Comparison of ENCODE assay signal across 2 cellular contexts in genomic region chr10:112969542-112969941, GRCh38.
A peak's percentile ranks its signal among the peaks of the same experiment; 100 is the strongest.
TF ChIP-seq lines count a peak whose summit lies in the region.

No MANE protein-coding gene starts in this region.

TF ChIP-seq in H1, 55 proteins besides CTCF, POLR2A, EP300 and RAD21:
- TF ChIP-seq ASH2L (IDR thresholded peaks at IDR 0.05; ENCODE audit: low read length), result no peak
- no peak for TF ChIP-seq BRCA1 (IDR thresholded peaks at IDR 0.05; ENCODE audit: low read depth, low read length)
- TF ChIP-seq BCL11A (IDR thresholded peaks at IDR 0.05; ENCODE audit: low read depth in 2 of 2, low read length in 2 of 2), result no peak
- no peak for TF ChIP-seq EZH2 (IDR thresholded peaks at IDR 0.05; ENCODE audit: low read depth, low read length, severe bottlenecking)
- TF ChIP-seq NANOG (IDR thresholded peaks at IDR 0.05; ENCODE audit: insufficient read depth, low read depth, low read length, poor library complexity, severe bottlenecking), result no peak
- TF ChIP-seq RBBP5 (IDR thresholded peaks at IDR 0.05; ENCODE audit: borderline replicate concordance, low read depth, low read length), result no peak
- no peak for TF ChIP-seq CHD1 (IDR thresholded peaks at IDR 0.05; ENCODE audit: low read depth, low read length)
- no peak for TF ChIP-seq CREB1 (IDR thresholded peaks at IDR 0.05)
- no peak for TF ChIP-seq SAP30 (IDR thresholded peaks at IDR 0.05; ENCODE audit: insufficient read depth, insufficient replicate concordance, low read length)
- no peak for TF ChIP-seq BACH1 (IDR thresholded peaks at IDR 0.05; ENCODE audit: low read length)
- TF ChIP-seq GABPA (IDR thresholded peaks at IDR 0.05; ENCODE audit: borderline replicate concordance, insufficient read depth, low read length), result no peak
- no peak for TF ChIP-seq SP2 (IDR thresholded peaks at IDR 0.05; ENCODE audit: low read length)
- TF ChIP-seq POU5F1 (IDR thresholded peaks at IDR 0.05; ENCODE audit: low read depth, low read length), result no peak
- TF ChIP-seq JUN (IDR thresholded peaks at IDR 0.05; ENCODE audit: low read depth, low read length), result no peak
- no peak for TF ChIP-seq SIX5 (IDR thresholded peaks at IDR 0.05; ENCODE audit: low read depth, low read length)
- TF ChIP-seq KDM5A (IDR thresholded peaks at IDR 0.05; ENCODE audit: low read length), result no peak
- no peak for TF ChIP-seq RXRA (IDR thresholded peaks at IDR 0.05; ENCODE audit: insufficient read depth, low read depth, low read length)
- no peak for TF ChIP-seq CHD7 (IDR thresholded peaks at IDR 0.05; ENCODE audit: insufficient replicate concordance, low read length)

TF ChIP-seq in HepG2, 621 proteins besides CTCF, POLR2A, EP300 and RAD21 (continues in another document):
- TF ChIP-seq ZNF609 (CRISPR knock-in tag; IDR thresholded peaks at IDR 0.05; ENCODE audit: borderline replicate concordance) (peak; percentile 72), ZNF331 (CRISPR knock-in tag; IDR thresholded peaks at IDR 0.05) (no peak), HNF4A (CRISPR knock-in tag; IDR thresholded peaks at IDR 0.05) (peak; percentile 72), KMT2A (CRISPR knock-in tag; IDR thresholded peaks at IDR 0.05) (0 out of 2 replicates have a peak, but pooled peaks have one; percentile 33), ZNF589 (CRISPR knock-in tag; conservative IDR thresholded peaks at IDR 0.05) (no peak), FOXJ3 (CRISPR knock-in tag; IDR thresholded peaks at IDR 0.05; ENCODE audit: borderline replicate concordance) (no peak; the same call in 1 of the 2 replicates), POGZ (CRISPR knock-in tag; IDR thresholded peaks at IDR 0.05) (peak; percentile 54; the same call in 1 of the 2 replicates), ZNF704 (CRISPR knock-in tag; IDR thresholded peaks at IDR 0.05; ENCODE audit: borderline replicate concordance) (no peak), CEBPB (IDR thresholded peaks at IDR 0.05; ENCODE audit: borderline replicate concordance, low read depth, low read length) (no peak), ZNF709 (CRISPR knock-in tag; IDR thresholded peaks at IDR 0.05) (no peak), ZNF441 (CRISPR knock-in tag; IDR thresholded peaks at IDR 0.05; ENCODE audit: borderline replicate concordance) (no peak), NFE2 (CRISPR knock-in tag; IDR thresholded peaks at IDR 0.05) (no peak), TCF7 (IDR thresholded peaks at IDR 0.05; ENCODE audit: low read depth) (peak; percentile 37; the same call in 1 of the 2 replicates), NFIC (IDR thresholded peaks at IDR 0.05; ENCODE audit: low read length) (no peak), ZNF737 (CRISPR knock-in tag; IDR thresholded peaks at IDR 0.05; ENCODE audit: borderline replicate concordance) (no peak), MED8 (CRISPR knock-in tag; IDR thresholded peaks at IDR 0.05; ENCODE audit: insufficient replicate concordance) (peak; percentile 55), SMARCE1 (IDR thresholded peaks at IDR 0.05; ENCODE audit: borderline replicate concordance) (no peak), STAG1 (CRISPR knock-in tag; IDR thresholded peaks at IDR 0.05) (peak; percentile 28), FOSL2 (CRISPR knock-in tag; IDR thresholded peaks at IDR 0.05) (peak; percentile 43; the same call in 1 of the 2 replicates), AKAP8 (CRISPR knock-in tag; IDR thresholded peaks at IDR 0.05) (no peak), MTF2 (CRISPR knock-in tag; IDR thresholded peaks at IDR 0.05; ENCODE audit: borderline replicate concordance) (no peak), SNAPC4 (CRISPR knock-in tag; IDR thresholded peaks at IDR 0.05) (no peak), CHD2 (IDR thresholded peaks at IDR 0.05; ENCODE audit: low read depth, low read length) (no peak), ZNF121 (CRISPR knock-in tag; IDR thresholded peaks at IDR 0.05) (no peak), KDM5B (CRISPR knock-in tag; IDR thresholded peaks at IDR 0.05; ENCODE audit: borderline replicate concordance) (0 out of 2 replicates have a peak, but pooled peaks have one; percentile 41), E2F5 (CRISPR knock-in tag; conservative IDR thresholded peaks at IDR 0.05) (no peak), ZBTB42 (CRISPR knock-in tag; IDR thresholded peaks at IDR 0.05) (peak; percentile 99), ZNF407 (CRISPR knock-in tag; IDR thresholded peaks at IDR 0.05; ENCODE audit: not compliant biosample characterization) (no peak), CCAR2 (optimal IDR thresholded peaks at IDR 0.05; ENCODE audit: low read depth, low read length) (no peak)
